ENCODE assay signal across 7 cellular contexts in the genomic region with DNA sequence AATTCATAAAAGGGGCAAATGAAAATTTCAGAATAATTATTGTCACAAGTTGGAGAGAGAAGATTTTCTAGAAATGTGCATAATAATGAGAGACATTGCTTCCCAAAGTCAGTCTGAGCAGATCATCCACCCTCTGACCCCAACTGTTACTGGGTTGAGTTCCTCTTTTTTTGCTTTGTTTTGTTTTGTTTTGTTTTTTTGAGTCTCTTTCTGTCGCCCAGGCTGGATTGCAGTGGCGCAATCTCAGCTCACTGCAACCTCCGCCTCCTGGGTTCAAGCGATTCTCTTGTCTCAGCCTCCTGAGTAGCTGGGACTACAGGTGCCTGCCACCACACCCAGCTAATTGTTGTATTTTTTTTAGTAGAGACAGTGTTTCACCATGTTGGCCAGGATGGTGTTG.
DNase-seq lines count a peak whose midpoint lies in the region; ATAC-seq and TF ChIP-seq lines count a peak whose summit lies in the region.
"Not testable (repeated sequence)": the region's sequence is repeated elsewhere in the genome, so short reads cannot be mapped to it uniquely, and the experiment has no call there.

No MANE protein-coding gene starts in this region.

- peak overlapping the region; percentile 84 for H3K27ac Mint-ChIP-seq in Caco-2 (ENCODE audit: unreplicated experiment)
- H3K27ac Mint-ChIP-seq in T-helper 17 cell: peak overlapping the region; percentile 81
- peak overlapping the region; percentile 34 for H3K27ac Mint-ChIP-seq in activated T-helper 17 cell treated with anti-CD3 and anti-CD28 coated beads, Interleukin-2, amount 50 U/mL, for 72 hours
- peak overlapping the region; percentile 11 for H3K27ac Mint-ChIP-seq in endothelial cell (ENCODE audit: unreplicated experiment)
- peak overlapping the region; percentile 32 for H3K27ac Mint-ChIP-seq in mesothelial cell of epicardium
- H3K27ac Mint-ChIP-seq in stimulated activated memory B cell treated with anti-CD40 and anti-IgM and Interleukin-4, amounts not matched to agents 10 μg/mL and 1 μg/mL and 100 μg/mL, for 72 hours: peak overlapping the region; percentile 17

- BruUV-seq in Caco-2 (replicated peaks; lab: Mats Ljungman, UMichigan): not testable (repeated sequence)

- not testable (repeated sequence) for H3K9me3 ChIP-seq in Caco-2; T-helper 17 cell (ENCODE audit: control insufficient read depth, low read length, poor library complexity, severe bottlenecking)

- H3K27me3 Mint-ChIP-seq in Caco-2 (ENCODE audit: insufficient read depth, unreplicated experiment); T-helper 17 cell; activated T-helper 17 cell treated with anti-CD3 and anti-CD28 coated beads, Interleukin-2, amount 50 U/mL, for 72 hours; endothelial cell (ENCODE audit: unreplicated experiment); mesothelial cell of epicardium (ENCODE audit: low read depth); stimulated activated memory B cell treated with anti-CD40 and anti-IgM and Interleukin-4, amounts not matched to agents 10 μg/mL and 1 μg/mL and 100 μg/mL, for 72 hours: not testable (repeated sequence)

- not testable (repeated sequence) for H3K4me3 ChIP-seq in Caco-2 (ENCODE audit: low read depth, low read length)

- not testable (repeated sequence) for H3K9me3 Mint-ChIP-seq in Caco-2 (ENCODE audit: unreplicated experiment); activated T-helper 17 cell treated with anti-CD3 and anti-CD28 coated beads, Interleukin-2, amount 50 U/mL, for 72 hours; endothelial cell (ENCODE audit: unreplicated experiment); mesothelial cell of epicardium; stimulated activated memory B cell treated with anti-CD40 and anti-IgM and Interleukin-4, amounts not matched to agents 10 μg/mL and 1 μg/mL and 100 μg/mL, for 72 hours

- CTCF ChIA-PET in Caco-2 (lab: Charles Lee): not testable (repeated sequence)

- peaks cover 58% of the 10 kb centered on the region for H3K4me1 Mint-ChIP-seq in Caco-2 (ENCODE audit: low read depth, unreplicated experiment)
- peaks cover 48% of the 10 kb centered on the region for H3K4me1 Mint-ChIP-seq in T-helper 17 cell
- peaks cover 36% of the 10 kb centered on the region for H3K4me1 Mint-ChIP-seq in activated T-helper 17 cell treated with anti-CD3 and anti-CD28 coated beads, Interleukin-2, amount 50 U/mL, for 72 hours
- peaks cover 44% of the 10 kb centered on the region for H3K4me1 Mint-ChIP-seq in endothelial cell (ENCODE audit: unreplicated experiment)
- H3K4me1 Mint-ChIP-seq in mesothelial cell of epicardium: peaks cover 27% of the 10 kb centered on the region
- H3K4me1 Mint-ChIP-seq in stimulated activated memory B cell treated with anti-CD40 and anti-IgM and Interleukin-4, amounts not matched to agents 10 μg/mL and 1 μg/mL and 100 μg/mL, for 72 hours: peaks cover 32% of the 10 kb centered on the region

- intact Hi-C loops in Caco-2 (cut with micrococcal nuclease; ENCODE audit: unreplicated experiment): loop anchor here (5.0 kb wide), 1 partner anchor 182 kb away; no protein-coding TSS in a partner anchor

- peaks cover 10% of the 10 kb centered on the region for H3K36me3 Mint-ChIP-seq in Caco-2 (ENCODE audit: insufficient read depth, unreplicated experiment)
- H3K36me3 Mint-ChIP-seq in T-helper 17 cell (ENCODE audit: low read depth): not testable (repeated sequence)
- peaks cover 17% of the 10 kb centered on the region for H3K36me3 Mint-ChIP-seq in activated T-helper 17 cell treated with anti-CD3 and anti-CD28 coated beads, Interleukin-2, amount 50 U/mL, for 72 hours (ENCODE audit: low read depth)
- H3K36me3 Mint-ChIP-seq in endothelial cell (ENCODE audit: low read depth, unreplicated experiment): peaks cover 17% of the 10 kb centered on the region
- H3K36me3 Mint-ChIP-seq in mesothelial cell of epicardium: peaks cover 22% of the 10 kb centered on the region
- H3K36me3 Mint-ChIP-seq in stimulated activated memory B cell treated with anti-CD40 and anti-IgM and Interleukin-4, amounts not matched to agents 10 μg/mL and 1 μg/mL and 100 μg/mL, for 72 hours: peaks cover 31% of the 10 kb centered on the region

- DNase-seq in Caco-2; T-helper 17 cell; endothelial cell (ENCODE audit: low spot score); mesothelial cell of epicardium (ENCODE audit: low spot score in 2 of 2, unreplicated experiment in 2 of 2): not testable (repeated sequence)
- DNase-seq in NOMO-1 (lab: John Stamatoyannopoulos, UW; ENCODE audit: unreplicated experiment in 2 of 2): peak; percentile 57 to 81

- not testable (repeated sequence) for ATAC-seq in T-helper 17 cell; activated T-helper 17 cell treated with anti-CD3 and anti-CD28 coated beads, Interleukin-2, amount 50 U/mL, for 72 hours (replicated peaks); stimulated activated memory B cell treated with anti-CD40 and anti-IgM and Interleukin-4, amounts not matched to agents 10 μg/mL and 1 μg/mL and 100 μg/mL, for 72 hours

- POLR2A ChIA-PET in Caco-2 (lab: Charles Lee): not testable (repeated sequence)

- H3K36me3 ChIP-seq in Caco-2 (ENCODE audit: control insufficient read depth, insufficient read depth, low read length): not testable (repeated sequence)

- H3K4me1 ChIP-seq in Caco-2: peaks cover 82% of the 10 kb centered on the region

- H3K27me3 ChIP-seq in Caco-2 (replicated peaks; ENCODE audit: control insufficient read depth, insufficient read depth, low read length): not testable (repeated sequence)

- TF ChIP-seq CTCF in Caco-2 (IDR thresholded peaks at IDR 0.05; ENCODE audit: insufficient read depth in 1 of 2, low read depth in 1 of 2, low read length in 1 of 2, severe bottlenecking in 1 of 2, unreplicated experiment in 1 of 2); endothelial cell (IDR thresholded peaks at IDR 0.05; ENCODE audit: unreplicated experiment); mesothelial cell of epicardium (IDR thresholded peaks at IDR 0.05; ENCODE audit: unreplicated experiment): not testable (repeated sequence)

- H3K4me3 Mint-ChIP-seq in Caco-2 (ENCODE audit: unreplicated experiment); activated T-helper 17 cell treated with anti-CD3 and anti-CD28 coated beads, Interleukin-2, amount 50 U/mL, for 72 hours; endothelial cell (ENCODE audit: unreplicated experiment); mesothelial cell of epicardium; stimulated activated memory B cell treated with anti-CD40 and anti-IgM and Interleukin-4, amounts not matched to agents 10 μg/mL and 1 μg/mL and 100 μg/mL, for 72 hours: not testable (repeated sequence)
- H3K4me3 Mint-ChIP-seq in T-helper 17 cell: peak overlapping the region; percentile 19

Comparison
In these comparisons a context has a peak if more than half of its experiments do, and no peak if none do; other contexts are left out.
1. H3K27ac Mint-ChIP-seq: peak in every context shown above with its lines; median percentile 84 in Caco-2; 81 in T-helper 17 cell; 34 in activated T-helper 17 cell treated with anti-CD3 and anti-CD28 coated beads, Interleukin-2, amount 50 U/mL, for 72 hours; 32 in mesothelial cell of epicardium; 17 in stimulated activated memory B cell treated with anti-CD40 and anti-IgM and Interleukin-4, amounts not matched to agents 10 μg/mL and 1 μg/mL and 100 μg/mL, for 72 hours; 11 in endothelial cell.